In the genomic region with DNA sequence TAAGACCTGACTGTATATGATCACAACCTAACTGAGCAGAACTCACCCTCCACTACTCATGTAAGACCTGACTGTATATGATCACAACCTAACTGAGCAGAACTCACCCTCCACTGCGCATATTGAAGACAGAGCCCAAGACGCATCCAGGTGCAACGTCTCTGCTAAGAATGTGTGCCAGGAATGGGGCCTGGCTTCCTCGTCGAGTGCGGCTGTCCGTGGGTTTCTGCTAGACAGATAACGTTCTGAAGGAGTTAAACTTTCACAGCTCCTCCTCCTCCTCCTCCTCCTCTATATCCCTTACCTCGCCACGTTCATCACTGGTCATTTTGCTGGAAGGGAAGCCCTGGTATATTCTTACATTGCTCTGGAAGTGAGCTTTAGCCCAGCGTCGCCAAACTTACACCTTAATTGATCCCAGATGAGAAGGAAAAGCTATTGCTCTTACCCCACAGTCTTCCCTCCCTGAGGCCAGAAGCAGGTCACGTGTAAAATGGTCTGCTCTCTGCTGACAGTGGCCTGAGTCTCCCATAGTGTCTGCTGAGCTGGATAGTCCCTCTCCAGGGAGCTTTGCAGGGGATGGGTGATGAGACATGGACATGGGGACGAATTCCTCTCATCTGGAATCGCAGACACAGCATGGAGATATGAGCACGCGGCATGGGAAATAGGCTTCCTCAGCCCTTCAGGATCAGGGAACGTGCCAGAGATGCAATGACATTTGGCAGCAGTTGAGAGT, we compare ENCODE assay signal across 19 cellular contexts.
DNase-seq lines count a peak whose midpoint lies in the region; ATAC-seq and TF ChIP-seq lines count a peak whose summit lies in the region.
"Had no signal": no experiment of that assay in that cellular context is flagged by ENCODE, and none has a peak within 500 bp of the region (broad histone marks: within the 10 kb centered on the region; RNA-seq: fewer than 3 reads in every experiment).

No MANE protein-coding gene starts in this region.

- intact Hi-C loops in Right ventricle myocardium superior (cut with DNase I): no loop called here

- H3K27me3 ChIP-seq in right atrium auricular region: no peaks in the 10 kb centered on the region
- H3K27me3 ChIP-seq in hepatocyte: no peaks in the 10 kb centered on the region
- H3K27me3 ChIP-seq: thyroid gland had no signal

- H3K4me1 ChIP-seq in right atrium auricular region (peaks cover 0 to 16% of the 10 kb centered on the region in 2 donors), hepatocyte (ENCODE audit: insufficient read depth) (peaks cover 9% of the 10 kb centered on the region)
- H3K4me1 ChIP-seq: thyroid gland had no signal

- H3K27ac ChIP-seq in right atrium auricular region (no peak overlapping the region), cingulate gyrus (ENCODE audit: low read depth, low read length) (peak overlapping the region; percentile 47), hepatocyte (peak overlapping the region; percentile 32)
- H3K27ac ChIP-seq: thyroid gland had no signal

- DNase-seq in Right ventricle myocardium superior (no peak), right atrium auricular region (ENCODE audit: low spot score) (no peak), hepatocyte (ENCODE audit: low spot score) (no peak), NCI-H2196 (lab: John Stamatoyannopoulos, UW; ENCODE audit: unreplicated experiment) (no peak)
- DNase-seq: activated CD4-positive, alpha-beta T cell treated with anti-CD3 and anti-CD28 coated beads, Interleukin-2, amount 50 U/mL, for 4 hours; CD4-positive, alpha-beta T cell; mesenchymal stem cell; MM.1S; natural killer cell; NCI-H187 treated with DMSO at 0.1 percent for 48 hours; stimulated activated CD4-positive, alpha-beta T cell treated with anti-CD3 and anti-CD28 coated beads, Interleukin-15, amount 100 ng/mL, for 24 hours; T-cell had no signal

- TF ChIP-seq CTCF in right atrium auricular region (IDR thresholded peaks at IDR 0.05) (no peak), hepatocyte (IDR thresholded peaks at IDR 0.05; ENCODE audit: poor library complexity) (no peak)

- no peaks in the 10 kb centered on the region for H4K20me1 ChIP-seq in hepatocyte (ENCODE audit: insufficient read depth, poor library complexity, severe bottlenecking)

- 53% methylated on average over 18 of the region's 18 CpGs for WGBS in hepatocyte (ENCODE audit: low lambda C conversion rate, missing lambda C conversion rate)

- ATAC-seq in Right ventricle myocardium superior (ENCODE audit: poor library complexity): peak; percentile 81
- ATAC-seq in GM21423 (IDR thresholded peaks at IDR 0.05; ENCODE audit: unreplicated experiment): no peak
- ATAC-seq in GM19035 (IDR thresholded peaks at IDR 0.05; ENCODE audit: unreplicated experiment): no peak
- no peak for ATAC-seq in HG03342 (IDR thresholded peaks at IDR 0.05; ENCODE audit: unreplicated experiment)
- ATAC-seq: activated naive CD4-positive, alpha-beta T cell treated with anti-CD3 and anti-CD28 coated beads, Interleukin-2, amount 50 U/mL, for 72 hours; natural killer cell; stimulated activated effector memory CD8-positive, alpha-beta T cell treated with anti-CD3 and anti-CD28 coated beads, Interleukin-12 subunit alpha, Interleukin-12 subunit beta, amount 100 ng/mL, for 72 hours; T-cell had no signal

- H3K36me3 ChIP-seq in right atrium auricular region (no peaks in the 10 kb centered on the region), hepatocyte (replicated peaks; ENCODE audit: insufficient read depth, low read depth) (no peaks in the 10 kb centered on the region)
- H3K36me3 ChIP-seq: thyroid gland had no signal

- H3K4me3 ChIP-seq in right atrium auricular region (no peak overlapping the region), hepatocyte (no peak overlapping the region)
- H3K4me3 ChIP-seq: thyroid gland had no signal

- peak overlapping the region; percentile 23 for H3K4me2 ChIP-seq in hepatocyte

- no peaks in the 10 kb centered on the region for H3K79me2 ChIP-seq in hepatocyte

- H2AFZ ChIP-seq in hepatocyte: no peak overlapping the region

- H3K9me2 ChIP-seq in hepatocyte (replicated peaks; ENCODE audit: insufficient read depth): no peaks in the 10 kb centered on the region

- H3K9me3 ChIP-seq in right atrium auricular region: no peaks in the 10 kb centered on the region
- H3K9me3 ChIP-seq in hepatocyte (ENCODE audit: low read depth): no peaks in the 10 kb centered on the region
- H3K9me3 ChIP-seq: thyroid gland had no signal

Comparison
In these comparisons a context has a peak if more than half of its experiments do, and no peak if none do; other contexts are left out.
1. H3K27ac ChIP-seq: peak in cingulate gyrus (single experiment) and hepatocyte (single experiment); none in right atrium auricular region (0 of 2).